30 cellular contexts compared by ENCODE assay signal in the genomic region with DNA sequence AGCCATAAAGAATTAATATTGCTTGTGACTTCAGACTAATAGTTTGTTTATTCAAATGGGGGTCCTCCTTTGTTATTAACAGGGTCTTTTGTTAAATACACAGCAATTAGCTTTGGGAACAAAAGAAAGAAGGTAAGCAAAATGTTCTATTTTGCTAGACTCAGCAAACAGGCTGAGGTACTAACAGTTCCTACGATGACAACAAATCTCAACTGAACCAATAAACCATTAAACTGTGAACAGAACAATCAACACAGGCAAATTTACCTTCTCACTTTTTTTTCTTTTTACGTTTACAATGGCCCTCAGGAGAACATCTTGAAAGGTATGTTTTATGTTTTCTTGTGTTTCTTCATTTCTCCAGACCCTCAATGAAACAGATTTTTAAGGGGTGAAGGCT.
DNase-seq lines count a peak whose midpoint lies in the region; ATAC-seq and TF ChIP-seq lines count a peak whose summit lies in the region.
"Had no signal": no experiment of that assay in that cellular context is flagged by ENCODE, and none has a peak within 500 bp of the region (broad histone marks: within the 10 kb centered on the region; RNA-seq: fewer than 3 reads in every experiment).

No MANE protein-coding gene starts in this region.

- no peaks in the 10 kb centered on the region for H3K9me3 Mint-ChIP-seq in GM23338
- H3K9me3 Mint-ChIP-seq in endothelial cell (ENCODE audit: unreplicated experiment) = no peaks in the 10 kb centered on the region
- H3K9me3 Mint-ChIP-seq: activated CD4-positive, alpha-beta memory T cell treated with anti-CD3 and anti-CD28 coated beads, Interleukin-2, amount 10 ng/mL, durations not matched to agents 7 days and 5 days; activated naive CD4-positive, alpha-beta T cell treated with anti-CD3 and anti-CD28 coated beads for 36 hours; HFFc6 had no signal

- no peaks in the 10 kb centered on the region for H3K9me2 ChIP-seq in GM23338 (ENCODE audit: insufficient read depth)

- peaks cover 26% of the 10 kb centered on the region; the same call in 1 of the 2 replicates for H3K4me1 ChIP-seq in GM23338 (ENCODE audit: insufficient read depth)
- H3K4me1 ChIP-seq: BLaER1, upper lobe of right lung had no signal

- no peak overlapping the region for H3K4me3 Mint-ChIP-seq in GM23338
- H3K4me3 Mint-ChIP-seq in endothelial cell (ENCODE audit: unreplicated experiment) = no peak overlapping the region
- H3K4me3 Mint-ChIP-seq: activated CD4-positive, alpha-beta memory T cell treated with anti-CD3 and anti-CD28 coated beads, Interleukin-2, amount 10 ng/mL, durations not matched to agents 7 days and 5 days; activated naive CD4-positive, alpha-beta T cell treated with anti-CD3 and anti-CD28 coated beads for 36 hours; HFFc6; natural killer cell had no signal

- H3K36me3 Mint-ChIP-seq in GM23338 (ENCODE audit: low read depth) (no peaks in the 10 kb centered on the region), endothelial cell (ENCODE audit: low read depth, unreplicated experiment) (peaks cover 15% of the 10 kb centered on the region)
- H3K36me3 Mint-ChIP-seq: natural killer cell had no signal

- H3K27ac Mint-ChIP-seq in GM23338 (no peak overlapping the region), endothelial cell (ENCODE audit: unreplicated experiment) (peak overlapping the region; percentile 65)
- H3K27ac Mint-ChIP-seq: activated CD4-positive, alpha-beta memory T cell treated with anti-CD3 and anti-CD28 coated beads, Interleukin-2, amount 10 ng/mL, durations not matched to agents 7 days and 5 days; activated naive CD4-positive, alpha-beta T cell treated with anti-CD3 and anti-CD28 coated beads for 36 hours; HFFc6; natural killer cell had no signal

- H3K4me3 ChIP-seq in GM23338 (no peak overlapping the region), LNCaP clone FGC (ENCODE audit: low read depth, low read length) (no peak overlapping the region)
- H3K4me3 ChIP-seq: BLaER1, esophagus muscularis mucosa, skin epidermis, suprapubic skin, upper lobe of right lung had no signal

- DNase-seq in GM23338 (ENCODE audit: low spot score) = no peak
- peak; percentile 46 for DNase-seq in LNCaP clone FGC (ENCODE audit: low read depth)
- DNase-seq in NCI-H69 (lab: John Stamatoyannopoulos, UW) = peak; percentile 93
- no peak for DNase-seq in endothelial cell (ENCODE audit: low spot score)
- no peak for DNase-seq in middle frontal gyrus (ENCODE audit: extremely low spot score, low spot score)
- DNase-seq in T1000 (lab: John Stamatoyannopoulos, UW) = no peak
- DNase-seq in mucosa of gallbladder (ENCODE audit: low spot score) = no peak
- no peak for DNase-seq in islet precursor cell
- DNase-seq: activated CD4-positive, alpha-beta memory T cell treated with anti-CD3 and anti-CD28 coated beads, Interleukin-2, amount 10 ng/mL, durations not matched to agents 7 days and 5 days; activated CD8-positive, alpha-beta memory T cell treated with anti-CD3 and anti-CD28 coated beads, Interleukin-2, amount 50 U/mL, for 48 hours; activated naive CD4-positive, alpha-beta T cell treated with anti-CD3 and anti-CD28 coated beads for 36 hours; dermis blood vessel endothelial cell; DMS53; foreskin fibroblast; head of caudate nucleus; HFFc6; kidney; natural killer cell; NCI-H1048; NCI-H2171 treated with DMSO at 0.1 percent for 48 hours; NCI-H510A treated with DMSO at 0.1 percent for 48 hours; SHP77 treated with DMSO at 0.1 percent for 48 hours; stimulated activated naive CD4-positive, alpha-beta T cell; T-helper 2 cell; upper lobe of right lung had no signal

- no peaks in the 10 kb centered on the region for H3K27me3 ChIP-seq in GM23338 (ENCODE audit: insufficient read depth)
- H3K27me3 ChIP-seq: BLaER1, esophagus muscularis mucosa, suprapubic skin, upper lobe of right lung had no signal

- H3K4me1 Mint-ChIP-seq in GM23338 = peaks cover 28% of the 10 kb centered on the region
- H3K4me1 Mint-ChIP-seq in endothelial cell (ENCODE audit: unreplicated experiment) = peaks cover 25% of the 10 kb centered on the region
- H3K4me1 Mint-ChIP-seq: activated CD4-positive, alpha-beta memory T cell treated with anti-CD3 and anti-CD28 coated beads, Interleukin-2, amount 10 ng/mL, durations not matched to agents 7 days and 5 days; natural killer cell had no signal

- TF ChIP-seq CTCF in GM23338 (conservative IDR thresholded peaks at IDR 0.05; ENCODE audit: low read depth in 2 of 2) (no peak), LNCaP clone FGC (IDR thresholded peaks at IDR 0.05; ENCODE audit: control insufficient read depth, extremely low read depth, insufficient read depth) (no peak), endothelial cell (IDR thresholded peaks at IDR 0.05; ENCODE audit: unreplicated experiment) (no peak)

- H4K20me1 ChIP-seq in GM23338 (replicated peaks; ENCODE audit: insufficient read depth) = no peaks in the 10 kb centered on the region
- H4K20me1 ChIP-seq: BLaER1 had no signal

- H3K4me2 ChIP-seq in GM23338 = peak overlapping the region; percentile 26; the same call in 1 of the 2 replicates
- H3K4me2 ChIP-seq: BLaER1 had no signal

- no peak overlapping the region for H3K27ac ChIP-seq in GM23338 (ENCODE audit: low read depth)
- H3K27ac ChIP-seq: BLaER1, esophagus muscularis mucosa, skin epidermis, suprapubic skin had no signal

- no peaks in the 10 kb centered on the region for H3K36me3 ChIP-seq in GM23338 (ENCODE audit: insufficient read depth)
- H3K36me3 ChIP-seq: BLaER1 had no signal

- no peak for ATAC-seq in GM23338
- ATAC-seq: natural killer cell, Panc1, upper lobe of right lung had no signal

- H3K27me3 Mint-ChIP-seq in GM23338 (ENCODE audit: insufficient read depth, low read depth, poor library complexity) (no peaks in the 10 kb centered on the region), endothelial cell (ENCODE audit: unreplicated experiment) (peaks cover 4% of the 10 kb centered on the region)
- H3K27me3 Mint-ChIP-seq: activated CD4-positive, alpha-beta memory T cell treated with anti-CD3 and anti-CD28 coated beads, Interleukin-2, amount 10 ng/mL, durations not matched to agents 7 days and 5 days had no signal

- H3F3A ChIP-seq in GM23338 (replicated peaks; ENCODE audit: low read depth) = no peaks in the 10 kb centered on the region

- no peak overlapping the region for H2AFZ ChIP-seq in GM23338

- no peaks in the 10 kb centered on the region for H3K79me2 ChIP-seq in GM23338 (replicated peaks; ENCODE audit: insufficient read depth)

TF ChIP-seq in GM23338, 12 proteins besides CTCF, POLR2A, EP300 and RAD21:
- no peak for TF ChIP-seq NANOG (IDR thresholded peaks at IDR 0.05; ENCODE audit: borderline replicate concordance)

Comparison
In these comparisons a context has a peak if more than half of its experiments do, and no peak if none do; other contexts are left out.
1. DNase-seq: peak in LNCaP clone FGC (single experiment) and NCI-H69 (single experiment); none in GM23338 (single experiment), endothelial cell (single experiment), middle frontal gyrus (single experiment), T1000 (single experiment), mucosa of gallbladder (single experiment) and islet precursor cell (single experiment).